ENCODE assay signal across 19 cellular contexts in the genomic region with DNA sequence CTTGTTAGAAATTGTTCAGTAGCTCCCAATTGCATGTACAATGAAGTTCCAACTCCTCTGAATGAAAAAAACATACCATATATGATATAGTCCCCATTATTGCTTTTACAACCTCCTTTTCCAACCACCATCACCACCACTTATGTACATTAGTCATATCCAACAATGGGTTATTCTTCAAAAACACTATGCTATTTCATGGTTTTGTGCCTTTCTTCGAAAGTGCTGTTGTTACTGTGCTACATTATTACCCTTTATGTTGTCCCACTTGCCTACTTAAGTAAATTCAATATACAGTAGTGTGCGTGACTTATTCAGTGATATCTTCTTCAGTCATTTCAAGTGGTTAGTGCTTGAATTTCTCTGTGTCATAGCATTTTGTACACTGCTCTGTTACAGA.
"Had no signal": no experiment of that assay in that cellular context is flagged by ENCODE, and none has a peak within 500 bp of the region (broad histone marks: within the 10 kb centered on the region; RNA-seq: fewer than 3 reads in every experiment).

No MANE protein-coding gene starts in this region.

- H3K27me3 ChIP-seq: esophagus squamous epithelium, neutrophil, pancreas, sigmoid colon, stomach, vagina had no signal

- H3K27ac Mint-ChIP-seq: activated CD4-positive, alpha-beta memory T cell treated with anti-CD3 and anti-CD28 coated beads, Interleukin-2, amount 10 ng/mL, durations not matched to agents 7 days and 5 days; activated CD8-positive, alpha-beta memory T cell treated with anti-CD3 and anti-CD28 coated beads, Interleukin-2, amount 10 ng/mL, durations not matched to agents 7 days and 5 days; stimulated activated effector memory CD8-positive, alpha-beta T cell treated with anti-CD3 and anti-CD28 coated beads, Interleukin-12 subunit alpha, Interleukin-12 subunit beta, amount 100 ng/mL, for 72 hours; WTC11 had no signal

- H3K4me3 ChIP-seq: esophagus squamous epithelium, pancreas, sigmoid colon, stomach, vagina had no signal

- H3K36me3 ChIP-seq: pancreas, vagina had no signal

- H3K27me3 Mint-ChIP-seq: activated CD4-positive, alpha-beta memory T cell treated with anti-CD3 and anti-CD28 coated beads, Interleukin-2, amount 10 ng/mL, durations not matched to agents 7 days and 5 days; activated CD8-positive, alpha-beta memory T cell treated with anti-CD3 and anti-CD28 coated beads, Interleukin-2, amount 10 ng/mL, durations not matched to agents 7 days and 5 days; activated naive CD4-positive, alpha-beta T cell treated with anti-CD3 and anti-CD28 coated beads, Interleukin-2, amount 50 U/mL, for 24 hours had no signal

- H3K36me3 Mint-ChIP-seq: natural killer cell had no signal

- H3K4me3 Mint-ChIP-seq: activated CD4-positive, alpha-beta memory T cell treated with anti-CD3 and anti-CD28 coated beads, Interleukin-2, amount 10 ng/mL, durations not matched to agents 7 days and 5 days; activated CD8-positive, alpha-beta memory T cell treated with anti-CD3 and anti-CD28 coated beads, Interleukin-2, amount 10 ng/mL, durations not matched to agents 7 days and 5 days; activated naive CD4-positive, alpha-beta T cell treated with anti-CD3 and anti-CD28 coated beads, Interleukin-2, amount 50 U/mL, for 24 hours; natural killer cell; stimulated activated effector memory CD8-positive, alpha-beta T cell treated with anti-CD3 and anti-CD28 coated beads, Interleukin-12 subunit alpha, Interleukin-12 subunit beta, amount 100 ng/mL, for 72 hours; WTC11 had no signal

- H3K27ac ChIP-seq: esophagus squamous epithelium, neutrophil, pancreas, sigmoid colon, stomach, vagina had no signal

- H3K9me3 Mint-ChIP-seq: activated CD4-positive, alpha-beta memory T cell treated with anti-CD3 and anti-CD28 coated beads, Interleukin-2, amount 10 ng/mL, durations not matched to agents 7 days and 5 days; activated naive CD4-positive, alpha-beta T cell treated with anti-CD3 and anti-CD28 coated beads, Interleukin-2, amount 50 U/mL, for 24 hours; natural killer cell; stimulated activated effector memory CD8-positive, alpha-beta T cell treated with anti-CD3 and anti-CD28 coated beads, Interleukin-12 subunit alpha, Interleukin-12 subunit beta, amount 100 ng/mL, for 72 hours; WTC11 had no signal

- H3K4me1 Mint-ChIP-seq: WTC11 had no signal

- FAIRE-seq: bronchial epithelial cell, pancreas had no signal

- ATAC-seq: activated CD8-positive, alpha-beta memory T cell treated with anti-CD3 and anti-CD28 coated beads, Interleukin-2, amount 10 ng/mL, durations not matched to agents 7 days and 5 days; natural killer cell; pancreas; stimulated activated effector memory CD8-positive, alpha-beta T cell treated with anti-CD3 and anti-CD28 coated beads, Interleukin-12 subunit alpha, Interleukin-12 subunit beta, amount 100 ng/mL, for 72 hours; WTC11 had no signal

- H3K9me3 ChIP-seq: esophagus squamous epithelium, neutrophil, pancreas, sigmoid colon, stomach, vagina had no signal

- DNase-seq: activated CD4-positive, alpha-beta memory T cell treated with anti-CD3 and anti-CD28 coated beads, Interleukin-2, amount 10 ng/mL, durations not matched to agents 7 days and 5 days; activated CD4-positive, alpha-beta T cell treated with anti-CD3 and anti-CD28 coated beads for 4 hours; activated CD8-positive, alpha-beta memory T cell treated with anti-CD3 and anti-CD28 coated beads, Interleukin-2, amount 10 ng/mL, durations not matched to agents 7 days and 5 days; activated gamma-delta T cell; effector CD4-positive, alpha-beta T cell; esophagus squamous epithelium; mesenchymal stem cell; natural killer cell; pancreas; sigmoid colon; stimulated activated CD4-positive, alpha-beta T cell treated with anti-CD3 and anti-CD28 coated beads, Interleukin-4, amount 100 ng/mL, for 24 hours; stomach; trophoblast cell had no signal
